Comparison of ENCODE assay signal across 11 cellular contexts in the genomic region with DNA sequence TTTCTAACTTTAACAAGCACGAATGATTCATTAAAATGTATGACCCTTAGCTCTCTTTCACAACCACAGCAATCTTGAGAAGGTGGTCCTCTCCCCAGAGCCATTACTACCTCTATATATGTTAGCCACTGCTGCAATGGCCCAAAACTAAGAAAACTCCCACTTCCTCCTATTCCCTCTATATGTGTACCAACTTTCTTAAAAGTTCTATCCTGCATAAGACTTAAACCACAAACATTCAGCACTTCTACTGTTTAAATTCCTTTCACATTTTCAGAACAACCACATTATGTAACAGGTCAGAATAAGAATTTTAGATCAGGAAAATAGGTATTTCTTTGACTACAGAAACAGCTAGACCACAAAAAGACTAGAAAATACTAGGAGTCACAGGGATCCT. TPM values are rescaled to one million over a fixed set of nuclear protein-coding genes. Genes with fewer than 3 reads are reported as not detected.
A peak's percentile ranks its signal among the peaks of the same experiment; 100 is the strongest.
DNase-seq lines count a peak whose midpoint lies in the region; ATAC-seq, FAIRE-seq and TF ChIP-seq lines count a peak whose summit lies in the region.
"Had no signal": no experiment of that assay in that cellular context is flagged by ENCODE, and none has a peak within 500 bp of the region (broad histone marks: within the 10 kb centered on the region; RNA-seq: fewer than 3 reads in every experiment).

No MANE protein-coding gene starts in this region.

- TF ChIP-seq CTCF in KMS-11 (conservative IDR thresholded peaks at IDR 0.05; ENCODE audit: low read depth, low read length) = no peak
- no peak for TF ChIP-seq CTCF in astrocyte (IDR thresholded peaks at IDR 0.05; ENCODE audit: insufficient read depth, low read depth, low read length)
- no peak for TF ChIP-seq CTCF in smooth muscle cell (IDR thresholded peaks at IDR 0.05; ENCODE audit: borderline replicate concordance, insufficient read depth, poor library complexity, severe bottlenecking)
- no peak for TF ChIP-seq CTCF in testis (IDR thresholded peaks at IDR 0.05)
- TF ChIP-seq CTCF in esophagus squamous epithelium (IDR thresholded peaks at IDR 0.05) = no peak

- H3K4me3 ChIP-seq in KMS-11 (IDR thresholded peaks at IDR 0.05; ENCODE audit: insufficient read depth, low read depth, low read length) = no peak overlapping the region
- H3K4me3 ChIP-seq in astrocyte (ENCODE audit: insufficient read depth, low read depth, low read length) = no peak overlapping the region
- H3K4me3 ChIP-seq in smooth muscle cell = no peak overlapping the region
- no peak overlapping the region for H3K4me3 ChIP-seq in testis
- no peak overlapping the region for H3K4me3 ChIP-seq in esophagus squamous epithelium
- H3K4me3 ChIP-seq: BLaER1, stomach had no signal

- intact Hi-C loops in testis (cut with DNase I; ENCODE audit: low total_unique reads) (no loop called here), esophagus squamous epithelium (cut with DNase I) (no loop called here)

- H3F3A ChIP-seq in smooth muscle cell (ENCODE audit: low read depth) = no peaks in the 10 kb centered on the region

- H3K36me3 Mint-ChIP-seq in activated T-cell treated with anti-CD3 and anti-CD28 coated beads, Interleukin-2, amount 50 U/mL, for 72 hours (ENCODE audit: insufficient read depth in 2 of 2) = peaks cover 2 to 8% of the 10 kb centered on the region in 2 donors
- H3K36me3 Mint-ChIP-seq in astrocyte (ENCODE audit: low read depth, unreplicated experiment) = peaks cover 2% of the 10 kb centered on the region

- 0 out of 2 replicates have a peak, but pooled peaks cover 15% of the 10 kb centered on the region for H4K20me1 ChIP-seq in KMS-11 (ENCODE audit: insufficient read depth)
- H4K20me1 ChIP-seq in astrocyte (ENCODE audit: insufficient read depth, low read length) = peaks cover 76% of the 10 kb centered on the region
- H4K20me1 ChIP-seq in smooth muscle cell (ENCODE audit: low read depth) = peaks cover 99% of the 10 kb centered on the region

- no peaks in the 10 kb centered on the region for H3K27me3 ChIP-seq in KMS-11 (ENCODE audit: insufficient read depth, low read depth)
- H3K27me3 ChIP-seq in astrocyte (ENCODE audit: insufficient read depth, low read length) = no peaks in the 10 kb centered on the region
- no peaks in the 10 kb centered on the region for H3K27me3 ChIP-seq in smooth muscle cell (ENCODE audit: low read depth)
- no peaks in the 10 kb centered on the region for H3K27me3 ChIP-seq in testis
- no peaks in the 10 kb centered on the region for H3K27me3 ChIP-seq in esophagus squamous epithelium
- H3K27me3 ChIP-seq: BLaER1, stomach had no signal

- WGBS in smooth muscle cell (ENCODE audit: low lambda C conversion rate) = 88% methylated on average over 1 of the region's 1 CpG
- WGBS in testis, 2 donors = 52 to 56% methylated on average over 1 of the region's 1 CpG
- WGBS in esophagus squamous epithelium, 2 donors = 41 to 42% methylated on average over 1 of the region's 1 CpG

- H3K4me3 Mint-ChIP-seq in activated T-cell treated with anti-CD3 and anti-CD28 coated beads, Interleukin-2, amount 50 U/mL, for 72 hours = peak overlapping the region; percentile 18 to 21
- no peak overlapping the region for H3K4me3 Mint-ChIP-seq in astrocyte (ENCODE audit: unreplicated experiment)

- H3K9me3 ChIP-seq in astrocyte (ENCODE audit: insufficient read depth, low read depth, low read length) = no peaks in the 10 kb centered on the region
- H3K9me3 ChIP-seq in smooth muscle cell (replicated peaks; ENCODE audit: low read depth) = no peaks in the 10 kb centered on the region
- H3K9me3 ChIP-seq in testis = no peaks in the 10 kb centered on the region
- H3K9me3 ChIP-seq in esophagus squamous epithelium = no peaks in the 10 kb centered on the region
- H3K9me3 ChIP-seq: BLaER1, stomach had no signal

- H3K4me1 ChIP-seq in KMS-11 (ENCODE audit: low read depth, poor library complexity, severe bottlenecking) (peaks cover 29% of the 10 kb centered on the region), astrocyte (ENCODE audit: insufficient read depth, low read length) (peaks cover 22% of the 10 kb centered on the region), smooth muscle cell (ENCODE audit: low read depth) (peaks cover 21% of the 10 kb centered on the region), testis (no peaks in the 10 kb centered on the region), esophagus squamous epithelium (peaks cover 0 to 21% (median 0%) of the 10 kb centered on the region in 3 donors)

- FAIRE-seq in astrocyte (lab: Jason Lieb, UNC) = no peak

- peak overlapping the region; percentile 98 for H3K27ac Mint-ChIP-seq in activated T-cell treated with anti-CD3 and anti-CD28 coated beads, Interleukin-2, amount 50 U/mL, for 72 hours
- peak overlapping the region; percentile 54 for H3K27ac Mint-ChIP-seq in astrocyte (ENCODE audit: unreplicated experiment)

- H3K27me3 Mint-ChIP-seq in activated T-cell treated with anti-CD3 and anti-CD28 coated beads, Interleukin-2, amount 50 U/mL, for 72 hours (ENCODE audit: low read depth) = no peaks in the 10 kb centered on the region
- H3K27me3 Mint-ChIP-seq in astrocyte (ENCODE audit: low read depth, unreplicated experiment) = no peaks in the 10 kb centered on the region

- TF ChIP-seq POLR2A in testis (IDR thresholded peaks at IDR 0.05) (no peak), esophagus squamous epithelium (IDR thresholded peaks at IDR 0.05) (no peak)

- H3K27ac ChIP-seq in KMS-11 (no peak overlapping the region), astrocyte (ENCODE audit: low read depth, low read length) (no peak overlapping the region), smooth muscle cell (ENCODE audit: low read depth) (no peak overlapping the region), testis (no peak overlapping the region), esophagus squamous epithelium (no peak overlapping the region)
- H3K27ac ChIP-seq: BLaER1, stomach had no signal

- ATAC-seq in activated T-cell treated with anti-CD3 and anti-CD28 coated beads, Interleukin-2, amount 50 U/mL, for 72 hours (replicated peaks in 1 of 2) = no peak

- H3K79me2 ChIP-seq in KMS-11 (ENCODE audit: insufficient read depth, low read depth) (peaks cover 7% of the 10 kb centered on the region; the same call in 1 of the 2 replicates), astrocyte (ENCODE audit: insufficient read depth, low read length) (peaks cover 25% of the 10 kb centered on the region), smooth muscle cell (ENCODE audit: low read depth) (peaks cover 77% of the 10 kb centered on the region)

- H3K36me3 ChIP-seq in KMS-11 (ENCODE audit: insufficient read depth) = no peaks in the 10 kb centered on the region; the same call in 1 of the 2 replicates
- H3K36me3 ChIP-seq in astrocyte (ENCODE audit: insufficient read depth, low read length) = no peaks in the 10 kb centered on the region
- H3K36me3 ChIP-seq in smooth muscle cell (ENCODE audit: low read depth) = peaks cover 9% of the 10 kb centered on the region
- H3K36me3 ChIP-seq in testis (ENCODE audit: low read depth, missing control alignments) = no peaks in the 10 kb centered on the region
- peaks cover 0 to 15% (median 6%) of the 10 kb centered on the region in 3 donors for H3K36me3 ChIP-seq in esophagus squamous epithelium

- H3K4me2 ChIP-seq in KMS-11 = peak overlapping the region; percentile 18
- peak overlapping the region; percentile 46 for H3K4me2 ChIP-seq in astrocyte (ENCODE audit: low read length)
- peak overlapping the region; percentile 44 for H3K4me2 ChIP-seq in smooth muscle cell
- H3K4me2 ChIP-seq: BLaER1 had no signal

- H2AFZ ChIP-seq in KMS-11 (ENCODE audit: low read depth) (no peak overlapping the region), astrocyte (ENCODE audit: low read depth, low read length) (no peak overlapping the region), smooth muscle cell (ENCODE audit: low read depth) (no peak overlapping the region)

- H3K4me1 Mint-ChIP-seq in activated T-cell treated with anti-CD3 and anti-CD28 coated beads, Interleukin-2, amount 50 U/mL, for 72 hours (ENCODE audit: low read depth) = peaks cover 46% of the 10 kb centered on the region
- H3K4me1 Mint-ChIP-seq in astrocyte (ENCODE audit: low read depth, unreplicated experiment) = peaks cover 48% of the 10 kb centered on the region

- no peak for DNase-seq in activated T-cell treated with anti-CD3 and anti-CD28 coated beads, Interleukin-2, amount 50 U/mL, for 72 hours
- no peak for DNase-seq in activated T-cell treated with anti-CD3 and anti-CD28 coated beads for 4 hours
- DNase-seq in astrocyte (ENCODE audit: low read depth) = peak; percentile 85
- DNase-seq in smooth muscle cell (lab: John Stamatoyannopoulos, UW; ENCODE audit: unreplicated experiment) = no peak
- DNase-seq in HT-29 (ENCODE audit: low spot score) = no peak
- no peak for DNase-seq in testis
- DNase-seq in esophagus squamous epithelium (lab: John Stamatoyannopoulos, UW) = no peak
- DNase-seq: NCI-H1417 treated with DMSO at 0.1 percent for 48 hours, stomach had no signal

- H3K9ac ChIP-seq in KMS-11 (no peak overlapping the region), astrocyte (ENCODE audit: low read length) (no peak overlapping the region), smooth muscle cell (ENCODE audit: low read depth) (no peak overlapping the region)
- H3K9ac ChIP-seq: BLaER1 had no signal

- H3K9me3 Mint-ChIP-seq in activated T-cell treated with anti-CD3 and anti-CD28 coated beads, Interleukin-2, amount 50 U/mL, for 72 hours = no peaks in the 10 kb centered on the region
- no peaks in the 10 kb centered on the region for H3K9me3 Mint-ChIP-seq in astrocyte (ENCODE audit: unreplicated experiment)

RNA-seq across cellular contexts. Expression of a gene that starts 36.2 kb away (rescaled TPM):
- 1 to 10 TPM; 7.2 to 8.7 TPM for total RNA-seq in activated T-cell treated with anti-CD3 and anti-CD28 coated beads, Interleukin-2, amount 50 U/mL, for 72 hours
- total RNA-seq in astrocyte (34.3 and 36.0 TPM in 2 replicates), smooth muscle cell (32.0 and 35.3 TPM in 2 replicates), testis (10 to 100 TPM; 62.6 to 69.3 TPM), esophagus squamous epithelium (10 to 100 TPM; 26.0 to 34.6 (median 31.3) TPM)
- polyA plus RNA-seq in smooth muscle cell (22.7 and 25.7 TPM in 2 replicates), testis (ENCODE audit: insufficient read depth, low read depth, low replicate concordance) (43.3 TPM)
- total RNA-seq in HT-29 (2014; rRNA removed; shearing (Covaris generic)) = 8.9 and 9.7 TPM in 2 replicates

RNA-seq across cellular contexts. Expression of a gene that starts 57.0 kb away (rescaled TPM):
- total RNA-seq in activated T-cell treated with anti-CD3 and anti-CD28 coated beads, Interleukin-2, amount 50 U/mL, for 72 hours = not detected
- total RNA-seq in astrocyte (not detected in 2 replicates), smooth muscle cell (not detected in 2 replicates), testis (under 1 TPM; 0.19 to 0.39 TPM), esophagus squamous epithelium (not detected)
- polyA plus RNA-seq in smooth muscle cell (0.10 TPM in 1 of 2 replicates, not detected in the other), testis (ENCODE audit: insufficient read depth, low read depth, low replicate concordance) (3.6 TPM)
- total RNA-seq in HT-29 (2014; rRNA removed; shearing (Covaris generic)) = not detected in 2 replicates
- total RNA-seq: stomach had no signal
